ENCODE assay signal across 10 cellular contexts in the genomic region with DNA sequence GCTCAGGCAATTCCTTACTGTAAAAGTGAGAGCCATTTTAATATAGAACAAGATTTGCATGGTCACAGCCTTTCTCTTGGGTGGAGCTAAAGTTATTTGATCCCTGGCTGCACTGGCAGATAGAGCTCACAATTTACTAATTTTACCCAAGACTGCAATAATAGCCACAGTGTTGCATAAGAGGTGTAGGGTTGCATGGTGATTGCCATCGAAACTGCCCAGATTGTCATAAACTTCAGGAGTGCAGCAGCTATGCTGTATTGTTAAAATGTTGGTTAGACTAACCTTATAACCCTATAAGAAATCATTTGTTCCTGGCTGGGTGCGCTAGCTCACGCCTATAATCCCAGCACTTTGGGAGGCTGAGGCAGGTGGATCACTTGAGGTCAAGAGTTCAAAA. TPM values are rescaled to one million over a fixed set of nuclear protein-coding genes. Genes with fewer than 3 reads are reported as not detected.
DNase-seq lines count a peak whose midpoint lies in the region; ATAC-seq and TF ChIP-seq lines count a peak whose summit lies in the region.
"Had no signal": no experiment of that assay in that cellular context is flagged by ENCODE, and none has a peak within 500 bp of the region (broad histone marks: within the 10 kb centered on the region; RNA-seq: fewer than 3 reads in every experiment).

No MANE protein-coding gene starts in this region.

- 80 to 90% (median 84%) methylated on average over 3 of the region's 3 CpGs for WGBS in heart left ventricle, 4 donors
- 84% methylated on average over 3 of the region's 3 CpGs for WGBS in right cardiac atrium

- intact Hi-C loops in heart left ventricle (cut with DNase I) = loop anchor here in 1 of 10 donors (5.0 kb wide), 1 partner anchor 51 kb away; the partner anchor contains the start of gene VCL
- intact Hi-C loops in Right ventricle myocardium inferior (cut with DNase I) = no loop called here
- intact Hi-C loops in right cardiac atrium (cut with DNase I) = no loop called here

- TF ChIP-seq CTCF in heart left ventricle (IDR thresholded peaks at IDR 0.05) = no peak

- H3K36me3 Mint-ChIP-seq in activated T-helper 17 cell treated with anti-CD3 and anti-CD28 coated beads, Interleukin-2, amount 50 U/mL, for 72 hours (ENCODE audit: low read depth) = peaks cover 30% of the 10 kb centered on the region

- ATAC-seq in heart left ventricle (peak in 2 of 4 donors; percentile 23 to 67), Right ventricle myocardium inferior (no peak), right cardiac atrium (peak in 1 of 2 donors; percentile 57)
- ATAC-seq in activated T-helper 17 cell treated with anti-CD3 and anti-CD28 coated beads, Interleukin-2, amount 50 U/mL, for 72 hours (replicated peaks) = no peak
- ATAC-seq in stimulated activated naive CD8-positive, alpha-beta T cell treated with anti-CD3 and anti-CD28 coated beads, Interleukin-15, amount 100 ng/mL, for 72 hours = no peak

- no peak overlapping the region for H3K4me3 ChIP-seq in heart left ventricle
- H3K4me3 ChIP-seq in right cardiac atrium (ENCODE audit: low read length) = no peak overlapping the region

- H3K27ac ChIP-seq in heart left ventricle (peak overlapping the region in 10 of 12 donors; percentile 19 to 66 (median 48)), right cardiac atrium (ENCODE audit: low read length) (peak overlapping the region; percentile 78), substantia nigra (ENCODE audit: low read depth, low read length, poor library complexity, severe bottlenecking) (no peak overlapping the region)

- H3K27me3 Mint-ChIP-seq in activated T-helper 17 cell treated with anti-CD3 and anti-CD28 coated beads, Interleukin-2, amount 50 U/mL, for 72 hours = no peaks in the 10 kb centered on the region
- H3K27me3 Mint-ChIP-seq in stimulated activated naive CD8-positive, alpha-beta T cell treated with anti-CD3 and anti-CD28 coated beads, Interleukin-15, amount 100 ng/mL, for 72 hours = no peaks in the 10 kb centered on the region

- no peak for TF ChIP-seq POLR2A in heart left ventricle (IDR thresholded peaks at IDR 0.05)

- H3K4me3 Mint-ChIP-seq in activated T-helper 17 cell treated with anti-CD3 and anti-CD28 coated beads, Interleukin-2, amount 50 U/mL, for 72 hours = no peak overlapping the region
- no peak overlapping the region for H3K4me3 Mint-ChIP-seq in stimulated activated naive CD8-positive, alpha-beta T cell treated with anti-CD3 and anti-CD28 coated beads, Interleukin-15, amount 100 ng/mL, for 72 hours
- H3K4me3 Mint-ChIP-seq: T-helper 1 cell treated with Interleukin-12 subunit alpha and Interleukin-12 subunit beta and Interleukin-4 antibody, amounts not matched to agents 30 μg/mL and 1 μg/mL, for 36 hours had no signal

- H3K27me3 ChIP-seq in heart left ventricle (no peaks in the 10 kb centered on the region), right cardiac atrium (ENCODE audit: control insufficient read depth, insufficient read depth) (no peaks in the 10 kb centered on the region)

- H3K4me1 Mint-ChIP-seq in activated T-helper 17 cell treated with anti-CD3 and anti-CD28 coated beads, Interleukin-2, amount 50 U/mL, for 72 hours = peaks cover 7% of the 10 kb centered on the region
- peaks cover under 1% of the 10 kb centered on the region for H3K4me1 Mint-ChIP-seq in stimulated activated naive CD8-positive, alpha-beta T cell treated with anti-CD3 and anti-CD28 coated beads, Interleukin-15, amount 100 ng/mL, for 72 hours

- DNase-seq in heart left ventricle = no peak
- no peak for DNase-seq in Right ventricle myocardium inferior (ENCODE audit: missing footprints)
- DNase-seq in SIG-M5 treated with dmso at 0.1 percent for 504 hours (lab: John Stamatoyannopoulos, UW; ENCODE audit: unreplicated experiment) = peak; percentile 85
- no peak for DNase-seq in right cardiac atrium
- DNase-seq in NCI-H187 (lab: John Stamatoyannopoulos, UW) = no peak
- no peak for DNase-seq in substantia nigra (lab: John Stamatoyannopoulos, UW)
- no peak for DNase-seq in stimulated activated naive CD8-positive, alpha-beta T cell treated with anti-CD3 and anti-CD28 coated beads, Interleukin-15, amount 100 ng/mL, for 72 hours
- DNase-seq: activated gamma-delta T cell treated with Interleukin-2 at 50 U/mL for 16 hours had no signal

- H3K4me1 ChIP-seq in heart left ventricle (peaks cover 3 to 78% (median 48%) of the 10 kb centered on the region in 12 donors), right cardiac atrium (ENCODE audit: control insufficient read depth, insufficient read depth, low read length) (peaks cover 9% of the 10 kb centered on the region)

- no peaks in the 10 kb centered on the region for H3K9me3 Mint-ChIP-seq in activated T-helper 17 cell treated with anti-CD3 and anti-CD28 coated beads, Interleukin-2, amount 50 U/mL, for 72 hours
- no peaks in the 10 kb centered on the region for H3K9me3 Mint-ChIP-seq in stimulated activated naive CD8-positive, alpha-beta T cell treated with anti-CD3 and anti-CD28 coated beads, Interleukin-15, amount 100 ng/mL, for 72 hours
- H3K9me3 Mint-ChIP-seq: T-helper 1 cell treated with Interleukin-12 subunit alpha and Interleukin-12 subunit beta and Interleukin-4 antibody, amounts not matched to agents 30 μg/mL and 1 μg/mL, for 36 hours had no signal

- H3K27ac Mint-ChIP-seq in activated T-helper 17 cell treated with anti-CD3 and anti-CD28 coated beads, Interleukin-2, amount 50 U/mL, for 72 hours = no peak overlapping the region
- no peak overlapping the region for H3K27ac Mint-ChIP-seq in stimulated activated naive CD8-positive, alpha-beta T cell treated with anti-CD3 and anti-CD28 coated beads, Interleukin-15, amount 100 ng/mL, for 72 hours
- H3K27ac Mint-ChIP-seq: T-helper 1 cell treated with Interleukin-12 subunit alpha and Interleukin-12 subunit beta and Interleukin-4 antibody, amounts not matched to agents 30 μg/mL and 1 μg/mL, for 36 hours had no signal

- H3K9me3 ChIP-seq in heart left ventricle (no peaks in the 10 kb centered on the region), right cardiac atrium (ENCODE audit: control insufficient read depth, low read length) (no peaks in the 10 kb centered on the region)

- H3K36me3 ChIP-seq in heart left ventricle = peaks cover 0 to 36% (median 27%) of the 10 kb centered on the region in 9 donors

RNA-seq across cellular contexts. Expression of gene VCL, which starts 50.0 kb away (rescaled TPM):
- total RNA-seq in heart left ventricle (100 to 1,000 TPM; 215 to 543 (median 273) TPM), Right ventricle myocardium inferior (237 TPM), right cardiac atrium (100 to 1,000 TPM; 203 to 246 (median 224) TPM)
- polyA plus RNA-seq in heart left ventricle (100 to 1,000 TPM in 1 of 2 donors, 10 to 100 TPM in 1; 84.5 to 363 TPM), right cardiac atrium (74.6 TPM)
- 10 to 100 TPM; 18.4 to 27.2 TPM for total RNA-seq in activated T-helper 17 cell treated with anti-CD3 and anti-CD28 coated beads, Interleukin-2, amount 50 U/mL, for 72 hours
